8 cellular contexts compared by ENCODE assay signal in the genomic region with DNA sequence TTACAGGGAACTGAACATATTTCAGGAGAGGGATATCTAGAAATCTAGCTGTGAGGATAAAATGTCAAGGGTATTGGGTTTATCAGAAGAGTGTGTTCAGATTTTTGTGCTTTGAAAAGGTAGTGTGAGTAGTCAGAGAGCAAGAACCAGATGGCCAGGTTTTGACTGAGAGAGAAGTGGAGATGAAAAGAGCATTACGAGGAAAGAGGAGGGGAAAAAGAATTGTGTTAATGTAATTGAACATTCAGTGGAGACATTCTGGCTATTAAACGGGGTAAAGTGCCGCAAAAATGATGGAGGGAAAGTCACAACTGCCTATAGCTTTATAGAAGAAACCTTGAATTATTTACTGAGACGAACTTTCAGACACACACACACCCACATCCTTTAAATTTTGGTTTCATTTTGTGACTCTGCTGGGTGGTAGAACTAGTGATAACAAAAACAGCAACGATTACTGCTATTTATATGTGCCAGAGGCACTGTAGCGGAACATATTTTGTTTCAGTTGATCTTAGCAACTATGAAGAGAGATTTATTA.
DNase-seq lines count a peak whose midpoint lies in the region; ATAC-seq, FAIRE-seq and TF ChIP-seq lines count a peak whose summit lies in the region.

No MANE protein-coding gene starts in this region.

- H2AFZ ChIP-seq in HepG2 (ENCODE audit: low read length): no peak overlapping the region

- no peak for DNase-seq in right lobe of liver
- DNase-seq in HepG2 (ENCODE audit: low spot score): no peak
- DNase-seq in adrenal gland: no peak
- DNase-seq in SKM-1 treated with dmso at 0.1 percent for 144 hours (lab: John Stamatoyannopoulos, UW; ENCODE audit: unreplicated experiment): no peak
- no peak for DNase-seq in SW480 (ENCODE audit: low spot score)

- no peak for TF ChIP-seq EP300 in HepG2 (IDR thresholded peaks at IDR 0.05; ENCODE audit: low read depth in 2 of 2, low read length in 2 of 2)
- no peak for TF ChIP-seq EP300 in HepG2 (CRISPR knock-in tag; IDR thresholded peaks at IDR 0.05; ENCODE audit: borderline replicate concordance)

- H3K36me3 ChIP-seq in right lobe of liver (no peaks in the 10 kb centered on the region), HepG2 (replicated peaks in 1 of 2; ENCODE audit: control insufficient read depth in 1 of 2, insufficient read depth in 2 of 2, low read length in 2 of 2) (no peaks in the 10 kb centered on the region; a peak in 1 of 5 replicates), adrenal gland (replicated peaks in 1 of 2) (no peaks in the 10 kb centered on the region), mesodermal cell (ENCODE audit: control insufficient read depth, insufficient read depth, low read length) (peaks cover under 1% of the 10 kb centered on the region)

- TF ChIP-seq RAD21 in HepG2 (CRISPR knock-in tag; IDR thresholded peaks at IDR 0.05): no peak

- no peaks in the 10 kb centered on the region for H3K27me3 ChIP-seq in right lobe of liver
- no peaks in the 10 kb centered on the region for H3K27me3 ChIP-seq in HepG2 (ENCODE audit: control insufficient read depth in 1 of 2, insufficient read depth in 2 of 2, low read length in 2 of 2)
- H3K27me3 ChIP-seq in adrenal gland: no peaks in the 10 kb centered on the region

- H3K4me3 ChIP-seq in right lobe of liver: peak overlapping the region; percentile 4 to 13 (median 6)
- no peak overlapping the region for H3K4me3 ChIP-seq in HepG2 (replicated peaks in 1 of 3; ENCODE audit: insufficient read depth in 1 of 3, low read depth in 2 of 3, low read length in 3 of 3)
- H3K4me3 ChIP-seq in adrenal gland: peak overlapping the region in 2 of 4 donors; percentile 24 to 44
- no peak overlapping the region for H3K4me3 ChIP-seq in mesodermal cell (ENCODE audit: extremely low read depth, insufficient read depth, low read length, poor library complexity, severe bottlenecking)

- no peak overlapping the region for H3K4me2 ChIP-seq in HepG2 (ENCODE audit: low read depth, low read length)

- peak overlapping the region in 1 of 3 donors; percentile 11 for H3K27ac ChIP-seq in right lobe of liver
- no peak overlapping the region for H3K27ac ChIP-seq in HepG2 (ENCODE audit: extremely low read length, insufficient read depth, low read length)
- H3K27ac ChIP-seq in adrenal gland: peak overlapping the region; percentile 8 to 80 (median 74)
- peak overlapping the region; percentile 18 for H3K27ac ChIP-seq in mesodermal cell (ENCODE audit: low read depth, low read length, severe bottlenecking)

- ATAC-seq in right lobe of liver: peak in 3 of 4 donors; percentile 32 to 47 (median 42)
- ATAC-seq in HepG2: no peak
- ATAC-seq in HG03159 (IDR thresholded peaks at IDR 0.05; ENCODE audit: unreplicated experiment): peak; percentile 93
- no peak for ATAC-seq in esophagus mucosa

- H3K79me2 ChIP-seq in HepG2 (ENCODE audit: insufficient read depth, low read length): no peaks in the 10 kb centered on the region

- H3K4me1 ChIP-seq in right lobe of liver: no peaks in the 10 kb centered on the region
- H3K4me1 ChIP-seq in HepG2 (ENCODE audit: insufficient read depth, low read length): no peaks in the 10 kb centered on the region
- H3K4me1 ChIP-seq in adrenal gland (replicated peaks in 1 of 2): peaks cover 19 to 41% of the 10 kb centered on the region in 2 donors
- H3K4me1 ChIP-seq in mesodermal cell (ENCODE audit: control insufficient read depth, insufficient read depth, low read length, poor library complexity, severe bottlenecking): no peaks in the 10 kb centered on the region

- no TSS peak for BruUV-seq in HepG2 (replicated peaks; lab: Mats Ljungman, UMichigan)

- TF ChIP-seq CTCF in right lobe of liver (IDR thresholded peaks at IDR 0.05) (no peak), HepG2 (CRISPR knock-in tag; IDR thresholded peaks at IDR 0.05) (no peak), adrenal gland (IDR thresholded peaks at IDR 0.05) (no peak)

- CTCF ChIA-PET in HepG2 (lab: Yijun Ruan, JAX; ENCODE audit: low intra/inter-chr PET ratio, low total read pairs): no interaction called here

- H4K20me1 ChIP-seq in HepG2 (ENCODE audit: insufficient read depth, low read length): no peaks in the 10 kb centered on the region

- POLR2A ChIA-PET in HepG2 (lab: Yijun Ruan, JAX): no interaction called here

- TF ChIP-seq POLR2A in right lobe of liver (IDR thresholded peaks at IDR 0.05) (no peak), HepG2 (IDR thresholded peaks at IDR 0.05; ENCODE audit: insufficient read depth in 1 of 2, low read depth in 2 of 2, low read length in 2 of 2) (no peak), adrenal gland (IDR thresholded peaks at IDR 0.05) (peak in 1 of 2 donors; percentile 17)

- FAIRE-seq in HepG2 (lab: Jason Lieb, UNC): no peak

- H3K9ac ChIP-seq in HepG2 (ENCODE audit: insufficient read depth, low read depth, low read length): no peak overlapping the region

- H3K9me3 ChIP-seq in right lobe of liver (no peaks in the 10 kb centered on the region), HepG2 (ENCODE audit: low read length) (no peaks in the 10 kb centered on the region), adrenal gland (replicated peaks in 1 of 3) (no peaks in the 10 kb centered on the region), mesodermal cell (ENCODE audit: control insufficient read depth, low read length) (no peaks in the 10 kb centered on the region)

- intact Hi-C loops in right lobe of liver (cut with DNase I): no loop called here
- intact Hi-C loops in HepG2 (cut with micrococcal nuclease; ENCODE audit: unreplicated experiment): no loop called here
- intact Hi-C loops in adrenal gland (cut with DNase I): no loop called here

- 40% methylated on average over 6 of the region's 6 CpGs for WGBS in right lobe of liver (ENCODE audit: insufficient coverage, low coverage, low lambda C conversion rate, missing lambda C conversion rate)
- WGBS in HepG2 (ENCODE audit: low lambda C conversion rate): 94% methylated on average over 6 of the region's 6 CpGs
- WGBS in adrenal gland, 4 donors: 9 to 15% (median 11%) methylated on average over 6 of the region's 6 CpGs
- WGBS in mesodermal cell (ENCODE audit: insufficient coverage in 2 of 2), 2 experiments: 73% methylated on average over 1 to 3 of the region's 6 CpGs

- in situ Hi-C loops in HepG2 (cut with HindIII; ENCODE audit: extremely low pct_ligation_motif_present, low pct_unique_long_range_greater_than_20kb): no loop called here

TF ChIP-seq in HepG2, 621 proteins besides CTCF, POLR2A, EP300 and RAD21:
- TF ChIP-seq, protein P1, sequence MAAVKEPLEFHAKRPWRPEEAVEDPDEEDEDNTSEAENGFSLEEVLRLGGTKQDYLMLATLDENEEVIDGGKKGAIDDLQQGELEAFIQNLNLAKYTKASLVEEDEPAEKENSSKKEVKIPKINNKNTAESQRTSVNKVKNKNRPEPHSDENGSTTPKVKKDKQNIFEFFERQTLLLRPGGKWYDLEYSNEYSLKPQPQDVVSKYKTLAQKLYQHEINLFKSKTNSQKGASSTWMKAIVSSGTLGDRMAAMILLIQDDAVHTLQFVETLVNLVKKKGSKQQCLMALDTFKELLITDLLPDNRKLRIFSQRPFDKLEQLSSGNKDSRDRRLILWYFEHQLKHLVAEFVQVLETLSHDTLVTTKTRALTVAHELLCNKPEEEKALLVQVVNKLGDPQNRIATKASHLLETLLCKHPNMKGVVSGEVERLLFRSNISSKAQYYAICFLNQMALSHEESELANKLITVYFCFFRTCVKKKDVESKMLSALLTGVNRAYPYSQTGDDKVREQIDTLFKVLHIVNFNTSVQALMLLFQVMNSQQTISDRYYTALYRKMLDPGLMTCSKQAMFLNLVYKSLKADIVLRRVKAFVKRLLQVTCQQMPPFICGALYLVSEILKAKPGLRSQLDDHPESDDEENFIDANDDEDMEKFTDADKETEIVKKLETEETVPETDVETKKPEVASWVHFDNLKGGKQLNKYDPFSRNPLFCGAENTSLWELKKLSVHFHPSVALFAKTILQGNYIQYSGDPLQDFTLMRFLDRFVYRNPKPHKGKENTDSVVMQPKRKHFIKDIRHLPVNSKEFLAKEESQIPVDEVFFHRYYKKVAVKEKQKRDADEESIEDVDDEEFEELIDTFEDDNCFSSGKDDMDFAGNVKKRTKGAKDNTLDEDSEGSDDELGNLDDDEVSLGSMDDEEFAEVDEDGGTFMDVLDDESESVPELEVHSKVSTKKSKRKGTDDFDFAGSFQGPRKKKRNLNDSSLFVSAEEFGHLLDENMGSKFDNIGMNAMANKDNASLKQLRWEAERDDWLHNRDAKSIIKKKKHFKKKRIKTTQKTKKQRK (IDR thresholded peaks at IDR 0.05; ENCODE audit: low read length): no peak
- TF ChIP-seq SNAI1 (CRISPR knock-in tag; IDR thresholded peaks at IDR 0.05; ENCODE audit: borderline replicate concordance) (no peak), ZBTB38 (CRISPR knock-in tag; IDR thresholded peaks at IDR 0.05) (no peak), ZNF703 (CRISPR knock-in tag; IDR thresholded peaks at IDR 0.05; ENCODE audit: borderline replicate concordance) (no peak)

Comparison
In these comparisons a context has a peak if more than half of its experiments do, and no peak if none do; other contexts are left out.
1. ATAC-seq: peak in right lobe of liver (3 of 4) and HG03159 (single experiment); none in HepG2 (single experiment) and esophagus mucosa (single experiment).
2. H3K4me3 ChIP-seq: peak in right lobe of liver (3 of 3); none in HepG2 (0 of 3) and mesodermal cell (single experiment).